ENCODE assay signal across 23 cellular contexts in the genomic region with DNA sequence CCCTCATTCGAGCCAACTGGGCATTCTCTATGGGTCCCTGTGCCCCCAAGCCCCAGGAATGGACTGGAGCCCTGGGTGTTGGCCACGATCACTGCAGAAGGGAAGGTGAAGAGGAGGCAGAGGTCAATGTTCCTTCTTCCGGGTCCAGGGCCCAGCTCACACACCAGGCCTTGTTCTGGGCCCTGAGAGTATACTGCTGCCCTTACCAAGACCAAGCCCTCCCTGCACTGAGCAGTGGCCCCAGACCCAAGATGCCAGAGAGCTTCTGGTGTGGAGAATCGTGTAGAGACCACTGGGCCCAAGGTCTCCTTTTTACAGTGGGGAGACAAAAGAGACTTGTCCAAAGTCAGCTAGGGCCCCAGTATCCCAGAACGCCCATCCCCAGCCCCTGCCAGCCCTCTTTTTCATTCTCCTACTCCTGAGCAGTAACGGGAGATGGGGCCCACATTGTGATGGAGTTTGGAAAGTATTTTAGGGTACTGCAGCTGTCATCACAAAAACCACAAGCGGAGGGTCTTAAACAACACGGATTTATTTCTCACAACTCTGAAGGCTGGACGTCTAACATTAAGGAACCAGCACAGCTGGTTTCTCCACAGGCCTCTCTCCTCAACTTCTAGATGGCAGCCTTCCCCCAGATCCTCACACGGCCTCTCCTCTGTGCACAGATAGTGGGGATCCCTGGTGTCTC.
"Had no signal": no experiment of that assay in that cellular context is flagged by ENCODE, and none has a peak within 500 bp of the region (broad histone marks: within the 10 kb centered on the region; RNA-seq: fewer than 3 reads in every experiment).

No MANE protein-coding gene starts in this region.

- FAIRE-seq: HepG2, RCC 7860 had no signal

- H3K27me3 ChIP-seq: MG63, SJSA1 had no signal

- H3K27ac ChIP-seq: SJSA1, SK-N-MC had no signal

- H3K36me3 ChIP-seq: MG63, SJSA1 had no signal

- DNase-seq: IMR-90, Karpas-422, KG1, MG63, NCI-H1092 treated with DMSO at 0.1 percent for 48 hours, NCI-H1436, NCI-H187, NCI-H2029, NCI-H2081 treated with DMSO at 0.1 percent for 48 hours, NCI-H2171, NCI-H226, NCI-H446, NCI-H510A, NCI-H524 treated with DMSO at 0.1 percent for 48 hours, NCI-H69, NCI-H774, Right ventricle myocardium superior, RPMI8226, SIG-M5 had no signal

- ATAC-seq: HepG2 had no signal

- H3K4me3 ChIP-seq: MG63, SJSA1, SK-N-MC had no signal

- H3K9me3 ChIP-seq: MG63, SJSA1 had no signal
